ENCODE assay signal across 8 cellular contexts in genomic region chr11:64762916-64763803, GRCh38. TPM values are rescaled to one million over a fixed set of nuclear protein-coding genes. Genes with fewer than 3 reads are reported as not detected.
DNase-seq lines count a peak whose midpoint lies in the region; ATAC-seq and TF ChIP-seq lines count a peak whose summit lies in the region.

No MANE protein-coding gene starts in this region.

- H3K9me3 Mint-ChIP-seq in HFFc6 = no peaks in the 10 kb centered on the region
- no peaks in the 10 kb centered on the region for H3K9me3 Mint-ChIP-seq in activated T-cell treated with anti-CD3 and anti-CD28 coated beads, Interleukin-2, amount 50 U/mL, for 4 hours

- H3K4me1 Mint-ChIP-seq in HFFc6 (ENCODE audit: low read depth) = peaks cover 34% of the 10 kb centered on the region
- peaks cover 86% of the 10 kb centered on the region for H3K4me1 Mint-ChIP-seq in activated T-cell treated with anti-CD3 and anti-CD28 coated beads, Interleukin-2, amount 50 U/mL, for 4 hours (ENCODE audit: low read depth)

- H3K9ac ChIP-seq in skeletal muscle tissue (ENCODE audit: low read depth in 1 of 3, low read length in 3 of 3) = peak overlapping the region; percentile 64 to 100 (median 82)

- TF ChIP-seq CTCF in HFFc6 (IDR thresholded peaks at IDR 0.05) (no peak), right atrium auricular region (IDR thresholded peaks at IDR 0.05) (no peak)

- DNase-seq in AG08396 (ENCODE audit: low spot score) = peak; percentile 54
- DNase-seq in HFFc6 = peak; percentile 59
- DNase-seq in activated T-cell treated with anti-CD3 and anti-CD28 coated beads, Interleukin-2, amount 50 U/mL, for 4 hours = no peak
- DNase-seq in right atrium auricular region (ENCODE audit: low spot score) = no peak
- DNase-seq in T1000 (lab: John Stamatoyannopoulos, UW) = no peak
- DNase-seq in RPMI8226 = no peak
- DNase-seq in putamen (ENCODE audit: low spot score) = no peak

- peaks cover 2 to 74% of the 10 kb centered on the region in 2 donors for H3K4me1 ChIP-seq in right atrium auricular region
- peaks cover 60 to 89% (median 83%) of the 10 kb centered on the region in 3 donors for H3K4me1 ChIP-seq in skeletal muscle tissue (ENCODE audit: control insufficient read depth in 3 of 3, insufficient read depth in 3 of 3, low read length in 3 of 3)

- H3K27me3 ChIP-seq in right atrium auricular region (no peaks in the 10 kb centered on the region), skeletal muscle tissue (ENCODE audit: control insufficient read depth in 3 of 3, insufficient read depth in 3 of 3, low read length in 3 of 3) (no peaks in the 10 kb centered on the region)

- peaks cover 54% of the 10 kb centered on the region for H3K36me3 ChIP-seq in right atrium auricular region
- H3K36me3 ChIP-seq in skeletal muscle tissue (ENCODE audit: control insufficient read depth in 3 of 3, insufficient read depth in 3 of 3, low read length in 3 of 3) = peaks cover 42 to 46% (median 45%) of the 10 kb centered on the region in 3 donors

- H3K9me3 ChIP-seq in right atrium auricular region = no peaks in the 10 kb centered on the region
- no peaks in the 10 kb centered on the region for H3K9me3 ChIP-seq in skeletal muscle tissue (ENCODE audit: control insufficient read depth in 3 of 3, low read length in 3 of 3)

- H3K27me3 Mint-ChIP-seq in HFFc6 (ENCODE audit: insufficient read depth) = peaks cover 9% of the 10 kb centered on the region
- no peaks in the 10 kb centered on the region for H3K27me3 Mint-ChIP-seq in activated T-cell treated with anti-CD3 and anti-CD28 coated beads, Interleukin-2, amount 50 U/mL, for 4 hours (ENCODE audit: low read depth)

- peaks cover 44% of the 10 kb centered on the region for H3K36me3 Mint-ChIP-seq in HFFc6 (ENCODE audit: low read depth)
- H3K36me3 Mint-ChIP-seq in activated T-cell treated with anti-CD3 and anti-CD28 coated beads, Interleukin-2, amount 50 U/mL, for 4 hours (ENCODE audit: insufficient read depth) = peaks cover 46% of the 10 kb centered on the region

- peak overlapping the region; percentile 75 for H3K27ac Mint-ChIP-seq in HFFc6

- H3K4me3 Mint-ChIP-seq in HFFc6 = peak overlapping the region; percentile 24; the same call in 1 of the 2 replicates
- H3K4me3 Mint-ChIP-seq in activated T-cell treated with anti-CD3 and anti-CD28 coated beads, Interleukin-2, amount 50 U/mL, for 4 hours = peak overlapping the region; percentile 57

- ATAC-seq in activated T-cell treated with anti-CD3 and anti-CD28 coated beads, Interleukin-2, amount 50 U/mL, for 4 hours = peak; percentile 6 to 10

- H3K27ac ChIP-seq in right atrium auricular region (peak overlapping the region; percentile 75 to 83), skeletal muscle tissue (ENCODE audit: low read depth, low read length) (peak overlapping the region; percentile 98)

- no peak overlapping the region for H3K4me3 ChIP-seq in right atrium auricular region
- H3K4me3 ChIP-seq in skeletal muscle tissue (ENCODE audit: low read length in 3 of 3) = peak overlapping the region; percentile 46 to 71 (median 51)

RNA-seq across cellular contexts. Expression of gene PYGM, which starts 3.4 kb away (rescaled TPM):
- under 1 TPM in 4 of 6 experiments, not detected in 2; 0.11 to 0.21 (median 0.13) TPM for total RNA-seq in HFFc6 (2021; fragmentation: NEBNext Ultra II Directional; extraction: Animal tissue kit (Norgen Biotek cat#: 25700))
- 1 to 10 TPM; 1.7 to 2.7 (median 2.1) TPM for total RNA-seq in activated T-cell treated with anti-CD3 and anti-CD28 coated beads, Interleukin-2, amount 50 U/mL, for 4 hours
- 10 to 100 TPM; 17.8 to 84.7 TPM for total RNA-seq in right atrium auricular region
- total RNA-seq in skeletal muscle tissue = 291 TPM

RNA-seq across cellular contexts. Expression of gene SF1, which starts 15.2 kb away (rescaled TPM):
- total RNA-seq in HFFc6 (2021; fragmentation: NEBNext Ultra II Directional; extraction: Animal tissue kit (Norgen Biotek cat#: 25700)) = 100 to 1,000 TPM; 195 to 244 (median 208) TPM
- 100 to 1,000 TPM; 549 to 586 (median 553) TPM for total RNA-seq in activated T-cell treated with anti-CD3 and anti-CD28 coated beads, Interleukin-2, amount 50 U/mL, for 4 hours
- total RNA-seq in right atrium auricular region (100 to 1,000 TPM; 196 to 213 TPM), skeletal muscle tissue (102 TPM)

RNA-seq across cellular contexts. Expression of gene RASGRP2, which starts 19.2 kb away (rescaled TPM):
- total RNA-seq in HFFc6 (2021; fragmentation: NEBNext Ultra II Directional; extraction: Animal tissue kit (Norgen Biotek cat#: 25700)) = under 1 TPM in 4 of 6 experiments, not detected in 2; 0.43 to 0.68 (median 0.48) TPM
- total RNA-seq in activated T-cell treated with anti-CD3 and anti-CD28 coated beads, Interleukin-2, amount 50 U/mL, for 4 hours = 1 to 10 TPM; 2.6 to 3.7 (median 2.9) TPM
- total RNA-seq in right atrium auricular region = 10 to 100 TPM; 28.1 to 30.4 TPM
- total RNA-seq in skeletal muscle tissue = 12.0 TPM

RNA-seq across cellular contexts. Expression of gene MAP4K2, which starts 39.9 kb away (rescaled TPM):
- total RNA-seq in HFFc6 (2021; fragmentation: NEBNext Ultra II Directional; extraction: Animal tissue kit (Norgen Biotek cat#: 25700)) = 10 to 100 TPM; 18.0 to 21.6 (median 20.9) TPM
- 10 to 100 TPM; 42.2 to 51.5 (median 43.7) TPM for total RNA-seq in activated T-cell treated with anti-CD3 and anti-CD28 coated beads, Interleukin-2, amount 50 U/mL, for 4 hours
- total RNA-seq in right atrium auricular region (10 to 100 TPM; 19.4 to 20.4 TPM), skeletal muscle tissue (2.6 TPM)

RNA-seq across cellular contexts. Expression of gene NRXN2, which starts 40.2 kb away (rescaled TPM):
- total RNA-seq in HFFc6 (2021; fragmentation: NEBNext Ultra II Directional; extraction: Animal tissue kit (Norgen Biotek cat#: 25700)) = under 1 TPM in 5 of 6 experiments, not detected in 1; 0.14 to 0.51 (median 0.31) TPM
- total RNA-seq in activated T-cell treated with anti-CD3 and anti-CD28 coated beads, Interleukin-2, amount 50 U/mL, for 4 hours = 1 to 10 TPM in 1 of 3 donors, under 1 TPM in 2; 0.16 to 1.0 (median 0.71) TPM
- total RNA-seq in right atrium auricular region = 1 to 10 TPM in 1 of 2 donors, under 1 TPM in 1; 0.85 to 1.4 TPM
- 9.4 TPM for total RNA-seq in skeletal muscle tissue

Comparison
In these comparisons a context has a peak if more than half of its experiments do, and no peak if none do; other contexts are left out.
1. DNase-seq: peak in AG08396 (single experiment) and HFFc6 (single experiment); none in activated T-cell treated with anti-CD3 and anti-CD28 coated beads, Interleukin-2, amount 50 U/mL, for 4 hours (single experiment), right atrium auricular region (single experiment), T1000 (single experiment), RPMI8226 (single experiment) and putamen (single experiment).
2. H3K4me3 ChIP-seq: peak in skeletal muscle tissue (3 of 3); none in right atrium auricular region (0 of 2).
3. RNA of gene PYGM, which starts 3.4 kb away (total RNA-seq): 291 TPM in skeletal muscle tissue (single experiment) and 17.8 to 84.7 TPM in right atrium auricular region; 1.7 to 2.7 TPM in activated T-cell treated with anti-CD3 and anti-CD28 coated beads, Interleukin-2, amount 50 U/mL, for 4 hours and 0.11 to 0.21 TPM in HFFc6; every median in the first group is over 4 times any median in the second.